Comparison of ENCODE assay signal across 25 cellular contexts in the genomic region with DNA sequence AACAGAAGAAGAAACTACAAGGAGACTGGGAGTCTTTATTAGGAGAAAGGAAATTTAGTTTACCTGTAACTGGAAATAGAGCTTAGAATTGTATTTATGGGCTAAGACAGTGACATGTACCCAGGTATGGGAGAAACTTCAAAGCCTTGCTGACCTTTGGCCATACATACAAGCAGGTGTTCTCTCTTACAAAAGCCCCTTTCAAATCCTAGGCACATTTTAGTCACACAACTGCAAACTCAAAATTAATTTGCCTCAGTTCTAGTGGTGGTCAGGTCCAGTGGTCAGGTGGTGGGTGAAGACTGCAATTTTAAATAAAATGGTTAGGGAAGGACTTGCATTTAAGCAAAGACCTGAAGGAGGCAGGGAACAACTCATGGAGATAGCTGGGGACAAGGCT. TPM values are rescaled to one million over a fixed set of nuclear protein-coding genes. Genes with fewer than 3 reads are reported as not detected.
DNase-seq lines count a peak whose midpoint lies in the region; ATAC-seq, FAIRE-seq and TF ChIP-seq lines count a peak whose summit lies in the region.
"Had no signal": no experiment of that assay in that cellular context is flagged by ENCODE, and none has a peak within 500 bp of the region (broad histone marks: within the 10 kb centered on the region; RNA-seq: fewer than 3 reads in every experiment).

No MANE protein-coding gene starts in this region.

- CTCF ChIA-PET in Caco-2 (lab: Charles Lee) = interaction anchor here (0.7 kb wide), 1 partner anchor 230 kb away, joined by 3 read pairs; no protein-coding TSS in a partner anchor

- H3K27ac ChIP-seq in body of pancreas (peak overlapping the region in 3 of 4 donors; percentile 1 to 41 (median 22)), small intestine (ENCODE audit: low read depth in 1 of 2, low read length in 1 of 2) (no peak overlapping the region), SJCRH30 (no peak overlapping the region)
- H3K27ac ChIP-seq: BLaER1 had no signal

- TF ChIP-seq CTCF in Caco-2 (IDR thresholded peaks at IDR 0.05; ENCODE audit: insufficient read depth in 1 of 2, low read depth in 1 of 2, low read length in 1 of 2, severe bottlenecking in 1 of 2, unreplicated experiment in 1 of 2) (no peak), body of pancreas (IDR thresholded peaks at IDR 0.05) (no peak), mucosa of descending colon (IDR thresholded peaks at IDR 0.05) (no peak)

- peaks cover 58% of the 10 kb centered on the region for H3K4me1 Mint-ChIP-seq in Caco-2 (ENCODE audit: low read depth, unreplicated experiment)
- H3K4me1 Mint-ChIP-seq: CD4-positive, alpha-beta memory T cell; CD4-positive, CD25-positive, alpha-beta regulatory T cell; CD8-positive, alpha-beta memory T cell had no signal

- ATAC-seq in body of pancreas = no peak
- ATAC-seq in mucosa of descending colon = peak; percentile 27
- no peak for ATAC-seq in HG03139 (IDR thresholded peaks at IDR 0.05; ENCODE audit: unreplicated experiment)

- FAIRE-seq in small intestine (lab: Jason Lieb, UNC) = no peak
- FAIRE-seq: A204.1, D721Med, G401.6, GM12891, GM19239 had no signal

- H3K4me3 ChIP-seq in Caco-2 (ENCODE audit: low read depth, low read length) (no peak overlapping the region), body of pancreas (no peak overlapping the region), mucosa of descending colon (no peak overlapping the region), small intestine (ENCODE audit: low read depth in 1 of 2, low read length in 2 of 2) (no peak overlapping the region), SJCRH30 (no peak overlapping the region)
- H3K4me3 ChIP-seq: BLaER1 had no signal

- H3K36me3 Mint-ChIP-seq in Caco-2 (ENCODE audit: insufficient read depth, unreplicated experiment) = no peaks in the 10 kb centered on the region
- H3K36me3 Mint-ChIP-seq: CD14-positive monocyte; CD4-positive, alpha-beta memory T cell; CD4-positive, CD25-positive, alpha-beta regulatory T cell; CD8-positive, alpha-beta memory T cell had no signal

- no peak overlapping the region for H3K4me3 Mint-ChIP-seq in Caco-2 (ENCODE audit: unreplicated experiment)
- H3K4me3 Mint-ChIP-seq: CD14-positive monocyte; CD4-positive, alpha-beta memory T cell; CD4-positive, CD25-positive, alpha-beta regulatory T cell; CD8-positive, alpha-beta memory T cell had no signal

- H3K27me3 ChIP-seq in Caco-2 (replicated peaks; ENCODE audit: control insufficient read depth, insufficient read depth, low read length) (no peaks in the 10 kb centered on the region), body of pancreas (no peaks in the 10 kb centered on the region), small intestine (ENCODE audit: control insufficient read depth in 2 of 2, insufficient read depth in 2 of 2, low read length in 2 of 2) (no peaks in the 10 kb centered on the region), SJCRH30 (no peaks in the 10 kb centered on the region)
- H3K27me3 ChIP-seq: BLaER1 had no signal

- DNase-seq in Caco-2 (no peak), body of pancreas (no peak), mucosa of descending colon (no peak), small intestine (peak; percentile 34), KG1 (lab: John Stamatoyannopoulos, UW) (no peak), SJCRH30 (no peak)
- DNase-seq: 8988T; ACHN; BE2C; C1 segment of cervical spinal cord; Calu3; CD4-positive, alpha-beta memory T cell; CD4-positive, CD25-positive, alpha-beta regulatory T cell; CD8-positive, alpha-beta memory T cell; COR-L47; DMS79 treated with DMSO at 0.1 percent for 48 hours; GF-D8 had no signal

- H3K9me3 ChIP-seq in Caco-2 (no peaks in the 10 kb centered on the region), body of pancreas (no peaks in the 10 kb centered on the region), mucosa of descending colon (no peaks in the 10 kb centered on the region), small intestine (ENCODE audit: control insufficient read depth, low read depth) (no peaks in the 10 kb centered on the region), SJCRH30 (replicated peaks) (no peaks in the 10 kb centered on the region)
- H3K9me3 ChIP-seq: BE2C, BLaER1 had no signal

- peaks cover 63% of the 10 kb centered on the region for H3K4me1 ChIP-seq in Caco-2
- peaks cover 45% of the 10 kb centered on the region for H3K4me1 ChIP-seq in body of pancreas
- no peaks in the 10 kb centered on the region for H3K4me1 ChIP-seq in mucosa of descending colon (ENCODE audit: low read depth)
- peaks cover 0 to 1% of the 10 kb centered on the region in 2 donors for H3K4me1 ChIP-seq in small intestine (ENCODE audit: control insufficient read depth in 2 of 2, insufficient read depth in 1 of 2, low read depth in 1 of 2, low read length in 1 of 2)
- H3K4me1 ChIP-seq in SJCRH30 = no peaks in the 10 kb centered on the region
- H3K4me1 ChIP-seq: BE2C had no signal

- no peaks in the 10 kb centered on the region for H3K9me3 Mint-ChIP-seq in Caco-2 (ENCODE audit: unreplicated experiment)
- H3K9me3 Mint-ChIP-seq: CD8-positive, alpha-beta memory T cell had no signal

- H3K36me3 ChIP-seq in Caco-2 (ENCODE audit: control insufficient read depth, insufficient read depth, low read length) (no peaks in the 10 kb centered on the region), body of pancreas (replicated peaks in 1 of 2; ENCODE audit: insufficient read depth in 1 of 2, low read depth in 2 of 2) (no peaks in the 10 kb centered on the region), mucosa of descending colon (ENCODE audit: low read depth) (no peaks in the 10 kb centered on the region), small intestine (ENCODE audit: control insufficient read depth in 2 of 2, insufficient read depth in 2 of 2, low read length in 2 of 2) (no peaks in the 10 kb centered on the region), SJCRH30 (no peaks in the 10 kb centered on the region)
- H3K36me3 ChIP-seq: BE2C, BLaER1 had no signal

- POLR2A ChIA-PET in Caco-2 (lab: Charles Lee) = no interaction called here

- peak overlapping the region; percentile 68 for H3K27ac Mint-ChIP-seq in Caco-2 (ENCODE audit: unreplicated experiment)
- H3K27ac Mint-ChIP-seq: CD14-positive monocyte; CD4-positive, CD25-positive, alpha-beta regulatory T cell had no signal

- BruUV-seq in Caco-2 (replicated peaks; lab: Mats Ljungman, UMichigan) = no TSS peak

- intact Hi-C loops in Caco-2 (cut with micrococcal nuclease; ENCODE audit: unreplicated experiment) (no loop called here), body of pancreas (cut with DNase I) (no loop called here), mucosa of descending colon (cut with DNase I, micrococcal nuclease) (no loop called here)

- no peak for TF ChIP-seq POLR2A in body of pancreas (IDR thresholded peaks at IDR 0.05)

- H3K27me3 Mint-ChIP-seq in Caco-2 (ENCODE audit: insufficient read depth, unreplicated experiment) = no peaks in the 10 kb centered on the region

RNA-seq across cellular contexts. Expression of gene GATM, which starts 30.4 kb away (rescaled TPM):
- total RNA-seq in Caco-2 (2022) (3.3 and 4.4 TPM in 2 replicates), body of pancreas (1,000 to 10,000 TPM; 1,064 to 1,447 TPM), mucosa of descending colon (10 to 100 TPM in 1 of 3 donors, 1 to 10 TPM in 2; 7.7 to 21.2 (median 8.9) TPM)
- 100 to 1,000 TPM in 2 of 3 donors, 10 to 100 TPM in 1; 50.3 to 545 (median 155) TPM for polyA plus RNA-seq in small intestine
- total RNA-seq in SJCRH30 (2014; rRNA removed; shearing (Covaris generic)) = 226 and 232 TPM in 2 replicates

Comparison
In these comparisons a context has a peak if more than half of its experiments do, and no peak if none do; other contexts are left out.
1. H3K27ac ChIP-seq: peak in body of pancreas (3 of 4); none in small intestine (0 of 2) and SJCRH30 (single experiment).
2. RNA of gene GATM, which starts 30.4 kb away (total RNA-seq): 1,064 to 1,447 TPM in body of pancreas and 226 to 232 TPM in SJCRH30; 7.7 to 21.2 TPM in mucosa of descending colon and 3.3 to 4.4 TPM in Caco-2; every median in the first group is over 10 times any median in the second.